ENCODE assay signal across 1 cellular context in genomic region chr17:74815671-74816370, GRCh38.
TF ChIP-seq lines count a peak whose summit lies in the region.

No MANE protein-coding gene starts in this region.

TF ChIP-seq in endothelial cell of umbilical vein, 7 proteins besides CTCF, POLR2A, EP300 and RAD21:
- TF ChIP-seq MYC (IDR thresholded peaks at IDR 0.05; ENCODE audit: low read depth, low read length) (no peak), MAX (IDR thresholded peaks at IDR 0.05; ENCODE audit: insufficient read depth, insufficient read length) (no peak), FOS (IDR thresholded peaks at IDR 0.05; ENCODE audit: borderline replicate concordance, insufficient read depth, low read length) (no peak), GATA2 (IDR thresholded peaks at IDR 0.05; ENCODE audit: insufficient read depth, insufficient read length, low read depth, low read length) (no peak), EZH2 (IDR thresholded peaks at IDR 0.05; ENCODE audit: borderline replicate concordance, low read depth, low read length, severe bottlenecking) (no peak), JUN (IDR thresholded peaks at IDR 0.05; ENCODE audit: borderline replicate concordance, insufficient read depth, insufficient read length, low read depth) (no peak), POLR2AphosphoS5 (IDR thresholded peaks at IDR 0.05; ENCODE audit: insufficient read depth, low read depth, low read length) (no peak)
